In the genomic region with DNA sequence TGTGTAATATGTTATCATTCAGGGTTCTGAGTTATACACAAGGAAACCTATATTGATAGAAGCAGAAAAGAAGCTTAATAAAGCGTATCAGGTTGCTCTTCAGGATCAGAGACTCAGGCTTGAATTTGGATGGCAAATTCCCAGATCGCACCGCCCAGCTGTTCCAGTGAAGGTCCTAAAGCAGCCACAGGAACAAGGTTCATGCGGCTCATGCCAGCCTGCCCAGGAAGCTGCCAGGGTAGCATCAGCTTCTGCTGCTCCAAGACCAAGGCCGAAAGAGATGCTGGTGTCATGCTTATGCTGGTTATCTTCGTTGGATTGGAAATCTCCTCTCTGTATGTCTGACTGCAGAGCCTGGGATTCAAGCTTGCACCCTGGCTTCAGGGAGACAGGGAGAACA, we compare ENCODE assay signal across 25 cellular contexts.
"Had no signal": no experiment of that assay in that cellular context is flagged by ENCODE, and none has a peak within 500 bp of the region (broad histone marks: within the 10 kb centered on the region; RNA-seq: fewer than 3 reads in every experiment).

No MANE protein-coding gene starts in this region.

- H3K27ac Mint-ChIP-seq: mesothelial cell of epicardium; natural killer cell treated with Interleukin-12 subunit alpha and Interleukin-12 subunit beta and Interleukin-15 and Interleukin-18, amount 100 ng/mL, for 72 hours; stimulated activated effector memory CD8-positive, alpha-beta T cell treated with anti-CD3 and anti-CD28 coated beads, Interleukin-12 subunit alpha, Interleukin-12 subunit beta, amount 100 ng/mL, for 72 hours; stimulated activated naive CD8-positive, alpha-beta T cell treated with anti-CD3 and anti-CD28 coated beads, Interleukin-15, Interleukin-2, amounts not matched to agents 100 ng/mL and 50 ng/mL, for 24 hours had no signal

- H3K9me3 Mint-ChIP-seq: mesothelial cell of epicardium; natural killer cell treated with Interleukin-12 subunit alpha and Interleukin-12 subunit beta and Interleukin-15 and Interleukin-18, amount 100 ng/mL, for 72 hours; stimulated activated effector memory CD8-positive, alpha-beta T cell treated with anti-CD3 and anti-CD28 coated beads, Interleukin-12 subunit alpha, Interleukin-12 subunit beta, amount 100 ng/mL, for 72 hours; stimulated activated naive CD8-positive, alpha-beta T cell treated with anti-CD3 and anti-CD28 coated beads, Interleukin-15, Interleukin-2, amounts not matched to agents 100 ng/mL and 50 ng/mL, for 24 hours had no signal

- H3K27me3 ChIP-seq: heart right ventricle, hepatocyte, pancreas, sigmoid colon, spleen, suprapubic skin, tibial artery, upper lobe of right lung had no signal

- H3K4me1 ChIP-seq: pancreas, prostate gland, sigmoid colon, spleen, tibial artery, upper lobe of right lung had no signal

- H3K4me3 ChIP-seq: heart right ventricle, hepatocyte, lung, pancreas, prostate gland, sigmoid colon, spleen, suprapubic skin, thoracic aorta, tibial artery, upper lobe of right lung had no signal

- H3K27ac ChIP-seq: hepatocyte, pancreas, prostate gland, sigmoid colon, spleen, suprapubic skin, thoracic aorta, tibial artery, upper lobe of right lung had no signal

- H3K27me3 Mint-ChIP-seq: natural killer cell treated with Interleukin-12 subunit alpha and Interleukin-12 subunit beta and Interleukin-15 and Interleukin-18, amount 100 ng/mL, for 72 hours; stimulated activated naive CD8-positive, alpha-beta T cell treated with anti-CD3 and anti-CD28 coated beads, Interleukin-15, Interleukin-2, amounts not matched to agents 100 ng/mL and 50 ng/mL, for 24 hours had no signal

- H3K36me3 Mint-ChIP-seq: natural killer cell treated with Interleukin-12 subunit alpha and Interleukin-12 subunit beta and Interleukin-15 and Interleukin-18, amount 100 ng/mL, for 72 hours had no signal

- H3K9me3 ChIP-seq: heart right ventricle, pancreas, prostate gland, sigmoid colon, spleen, suprapubic skin, thoracic aorta, tibial artery, upper lobe of right lung had no signal

- H3K36me3 ChIP-seq: prostate gland had no signal

- H3K4me3 Mint-ChIP-seq: mesothelial cell of epicardium; natural killer cell treated with Interleukin-12 subunit alpha and Interleukin-12 subunit beta and Interleukin-15 and Interleukin-18, amount 100 ng/mL, for 72 hours; stimulated activated effector memory CD8-positive, alpha-beta T cell treated with anti-CD3 and anti-CD28 coated beads, Interleukin-12 subunit alpha, Interleukin-12 subunit beta, amount 100 ng/mL, for 72 hours; stimulated activated naive CD8-positive, alpha-beta T cell treated with anti-CD3 and anti-CD28 coated beads, Interleukin-15, Interleukin-2, amounts not matched to agents 100 ng/mL and 50 ng/mL, for 24 hours had no signal

- ATAC-seq: natural killer cell treated with Interleukin-12 subunit alpha and Interleukin-12 subunit beta and Interleukin-15 and Interleukin-18, amount 100 ng/mL, for 72 hours; pancreas; right cardiac atrium; stimulated activated effector memory CD8-positive, alpha-beta T cell treated with anti-CD3 and anti-CD28 coated beads, Interleukin-12 subunit alpha, Interleukin-12 subunit beta, amount 100 ng/mL, for 72 hours; upper lobe of right lung had no signal

- DNase-seq: heart right ventricle; islet precursor cell; mesendoderm; nucleus accumbens; pancreas; posterior cingulate gyrus; retina; right cardiac atrium; sigmoid colon; small intestine; spleen; stimulated activated CD4-positive, alpha-beta T cell treated with anti-CD3 and anti-CD28 coated beads, Interleukin-4, amount 100 ng/mL, for 24 hours; stimulated activated naive CD4-positive, alpha-beta T cell; tibial artery; trophoblast cell; upper lobe of right lung had no signal
